In the genomic region with DNA sequence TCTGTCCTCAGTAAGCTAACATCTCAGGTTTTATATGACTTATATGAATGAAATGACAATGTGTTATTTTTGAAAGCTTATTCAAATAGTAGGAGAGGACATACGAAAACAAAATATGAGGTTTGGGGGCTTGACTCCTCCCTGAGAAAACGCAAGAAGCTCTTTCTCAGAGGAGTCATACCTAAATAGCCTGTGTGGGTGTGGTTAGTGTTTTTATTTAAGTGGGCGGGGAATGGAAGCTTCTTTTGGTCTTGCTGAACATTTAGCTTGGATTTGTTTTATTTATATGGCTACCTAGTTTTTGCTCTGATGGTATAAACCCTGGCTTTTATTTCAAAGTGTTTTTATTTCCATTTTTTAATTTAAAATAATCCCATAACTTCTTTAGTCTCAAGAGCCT, we compare ENCODE assay signal across 25 cellular contexts.
A peak's percentile ranks its signal among the peaks of the same experiment; 100 is the strongest.
DNase-seq lines count a peak whose midpoint lies in the region; ATAC-seq, FAIRE-seq and TF ChIP-seq lines count a peak whose summit lies in the region.
"Had no signal": no experiment of that assay in that cellular context is flagged by ENCODE, and none has a peak within 500 bp of the region (broad histone marks: within the 10 kb centered on the region; RNA-seq: fewer than 3 reads in every experiment).

No MANE protein-coding gene starts in this region.

- TF ChIP-seq RAD21 in K562 (CRISPR knock-in tag; conservative IDR thresholded peaks at IDR 0.05 in 1 of 2, IDR thresholded peaks at IDR 0.05 in 1 of 2): no peak

- no peaks in the 10 kb centered on the region for H3K27me3 Mint-ChIP-seq in stimulated activated naive B cell treated with anti-CD40 and anti-IgM and Interleukin-4, amounts not matched to agents 10 μg/mL and 1 μg/mL and 100 μg/mL, for 72 hours
- H3K27me3 Mint-ChIP-seq: B cell had no signal

- intact Hi-C loops in heart right ventricle (cut with DNase I) (loop anchor here in 1 of 10 donors (5.0 kb wide), 1 partner anchor 144 kb away; the partner anchor contains the start of gene DSC2), K562 (cut with micrococcal nuclease) (no loop called here)

- peak overlapping the region; percentile 53; the same call in 1 of the 2 replicates for H2AFZ ChIP-seq in K562 (ENCODE audit: low read depth, low read length)

- H3K4me3 ChIP-seq in right atrium auricular region: no peak overlapping the region
- H3K4me3 ChIP-seq in heart right ventricle: no peak overlapping the region
- no peak overlapping the region for H3K4me3 ChIP-seq in K562
- no peak overlapping the region for H3K4me3 ChIP-seq in suprapubic skin
- H3K4me3 ChIP-seq: colonic mucosa, gastroesophageal sphincter, lower lobe of right lung, Peyer's patch, SJSA1, testis, uterus had no signal

- no peaks in the 10 kb centered on the region for H3K79me2 ChIP-seq in K562 (ENCODE audit: control insufficient read depth, insufficient read depth, low read length)

- BruUV-seq in K562 (replicated peaks; lab: Mats Ljungman, UMichigan): no TSS peak

- TF ChIP-seq EP300 in K562 (IDR thresholded peaks at IDR 0.05; ENCODE audit: low read length) (no peak), suprapubic skin (IDR thresholded peaks at IDR 0.05) (no peak)

- peaks cover 0 to 60% of the 10 kb centered on the region in 2 donors for H3K4me1 ChIP-seq in right atrium auricular region
- H3K4me1 ChIP-seq in heart right ventricle: peaks cover 0 to 61% (median 33%) of the 10 kb centered on the region in 9 donors
- H3K4me1 ChIP-seq in K562 (replicated peaks in 1 of 2; ENCODE audit: control insufficient read depth in 2 of 2, insufficient read depth in 2 of 2, low read length in 2 of 2): no peaks in the 10 kb centered on the region; a peak in 1 of 5 replicates
- H3K4me1 ChIP-seq in suprapubic skin: peaks cover 63% of the 10 kb centered on the region
- H3K4me1 ChIP-seq: colonic mucosa, gastroesophageal sphincter, lower lobe of right lung, SJSA1, testis, uterus had no signal

- H3K4me3 Mint-ChIP-seq in stimulated activated naive B cell treated with anti-CD40 and anti-IgM and Interleukin-4, amounts not matched to agents 10 μg/mL and 1 μg/mL and 100 μg/mL, for 72 hours: no peak overlapping the region
- H3K4me3 Mint-ChIP-seq: activated CD8-positive, alpha-beta T cell treated with anti-CD3 and anti-CD28 coated beads, Interleukin-2, amount 10 ng/mL, durations not matched to agents 7 days and 5 days; B cell; T-helper 1 cell treated with Interleukin-12 subunit alpha and Interleukin-12 subunit beta and Interleukin-4 antibody, amounts not matched to agents 30 μg/mL and 1 μg/mL, for 36 hours had no signal

- no peaks in the 10 kb centered on the region for H3K9me3 Mint-ChIP-seq in stimulated activated naive B cell treated with anti-CD40 and anti-IgM and Interleukin-4, amounts not matched to agents 10 μg/mL and 1 μg/mL and 100 μg/mL, for 72 hours

- in situ Hi-C loops in K562 (cut with MboI): no loop called here

- no peaks in the 10 kb centered on the region for H3K9me3 ChIP-seq in right atrium auricular region
- H3K9me3 ChIP-seq in heart right ventricle: no peaks in the 10 kb centered on the region
- no peaks in the 10 kb centered on the region for H3K9me3 ChIP-seq in K562 (replicated peaks; ENCODE audit: control insufficient read depth, insufficient read depth, low read depth, low read length)
- H3K9me3 ChIP-seq in suprapubic skin: no peaks in the 10 kb centered on the region
- H3K9me3 ChIP-seq: colonic mucosa, gastroesophageal sphincter, lower lobe of right lung, Peyer's patch, SJSA1, testis, uterus had no signal

- ATAC-seq in heart right ventricle (no peak), K562 (peak; percentile 56)
- ATAC-seq in stimulated activated naive B cell treated with anti-CD40 and anti-IgM and Interleukin-4, amounts not matched to agents 10 μg/mL and 1 μg/mL and 100 μg/mL, for 72 hours (replicated peaks): no peak
- ATAC-seq: activated CD8-positive, alpha-beta T cell treated with anti-CD3 and anti-CD28 coated beads, Interleukin-2, amount 10 ng/mL, durations not matched to agents 7 days and 5 days; gastroesophageal sphincter; lower lobe of right lung had no signal

- WGBS in heart right ventricle, 2 donors: 78 to 88% methylated on average over 3 of the region's 3 CpGs
- 1% methylated on average over 3 of the region's 3 CpGs for WGBS in K562 (ENCODE audit: insufficient coverage, low coverage, missing lambda C conversion rate)
- 47% methylated on average over 3 of the region's 3 CpGs for WGBS in suprapubic skin

- no peak for TF ChIP-seq CTCF in right atrium auricular region (IDR thresholded peaks at IDR 0.05)
- TF ChIP-seq CTCF in heart right ventricle (IDR thresholded peaks at IDR 0.05): no peak
- no peak for TF ChIP-seq CTCF in K562 (IDR thresholded peaks at IDR 0.05 in 2 of 3, conservative IDR thresholded peaks at IDR 0.05 in 1 of 3; ENCODE audit: insufficient read depth in 2 of 3, low read depth in 1 of 3, low read length in 3 of 3)
- TF ChIP-seq CTCF in suprapubic skin (IDR thresholded peaks at IDR 0.05): no peak

- no peak for FAIRE-seq in K562 (lab: Jason Lieb, UNC)

- no peak overlapping the region for H3K4me2 ChIP-seq in K562 (ENCODE audit: insufficient read depth, low read length)

- no peaks in the 10 kb centered on the region for H3K4me1 Mint-ChIP-seq in stimulated activated naive B cell treated with anti-CD40 and anti-IgM and Interleukin-4, amounts not matched to agents 10 μg/mL and 1 μg/mL and 100 μg/mL, for 72 hours
- H3K4me1 Mint-ChIP-seq: B cell had no signal

- H3K9me1 ChIP-seq in K562 (ENCODE audit: control insufficient read depth, insufficient read depth, low read length): no peaks in the 10 kb centered on the region

- peak overlapping the region; percentile 15 to 86 for H3K27ac ChIP-seq in right atrium auricular region
- peak overlapping the region in 1 of 10 donors; percentile 2 for H3K27ac ChIP-seq in heart right ventricle
- H3K27ac ChIP-seq in K562 (ENCODE audit: extremely low read depth, low read depth, low read length): peak overlapping the region; percentile 4; the same call in 1 of the 3 replicates
- peak overlapping the region; percentile 89 for H3K27ac ChIP-seq in suprapubic skin
- H3K27ac ChIP-seq: colonic mucosa, gastroesophageal sphincter, lower lobe of right lung, SJSA1, testis had no signal

- H3K36me3 Mint-ChIP-seq in stimulated activated naive B cell treated with anti-CD40 and anti-IgM and Interleukin-4, amounts not matched to agents 10 μg/mL and 1 μg/mL and 100 μg/mL, for 72 hours: no peaks in the 10 kb centered on the region

- H3K36me3 ChIP-seq in right atrium auricular region: no peaks in the 10 kb centered on the region
- no peaks in the 10 kb centered on the region for H3K36me3 ChIP-seq in heart right ventricle
- no peaks in the 10 kb centered on the region for H3K36me3 ChIP-seq in K562 (ENCODE audit: control insufficient read depth, insufficient read depth, low read length)
- no peaks in the 10 kb centered on the region for H3K36me3 ChIP-seq in suprapubic skin
- H3K36me3 ChIP-seq: colonic mucosa, gastroesophageal sphincter, lower lobe of right lung, Peyer's patch, SJSA1, uterus had no signal

- no peak overlapping the region for H3K27ac Mint-ChIP-seq in stimulated activated naive B cell treated with anti-CD40 and anti-IgM and Interleukin-4, amounts not matched to agents 10 μg/mL and 1 μg/mL and 100 μg/mL, for 72 hours
- H3K27ac Mint-ChIP-seq: activated CD8-positive, alpha-beta T cell treated with anti-CD3 and anti-CD28 coated beads, Interleukin-2, amount 10 ng/mL, durations not matched to agents 7 days and 5 days; B cell; T-helper 1 cell treated with Interleukin-12 subunit alpha and Interleukin-12 subunit beta and Interleukin-4 antibody, amounts not matched to agents 30 μg/mL and 1 μg/mL, for 36 hours had no signal

- POLR2A ChIA-PET in K562 (lab: Yijun Ruan, JAX): interaction anchor here (1.3 kb wide), 1 partner anchor 351 kb away, joined by 4 read pairs; no protein-coding TSS in a partner anchor

- no peak overlapping the region for H3K9ac ChIP-seq in K562 (ENCODE audit: insufficient read depth in 1 of 2, low read depth in 2 of 2, low read length in 2 of 2)

- no peaks in the 10 kb centered on the region for H4K20me1 ChIP-seq in K562 (replicated peaks; ENCODE audit: control insufficient read depth, insufficient read depth, low read length)

- CTCF ChIA-PET in K562 (lab: Yijun Ruan, JAX; ENCODE audit: low intra/inter-chr PET ratio): no interaction called here

- DNase-seq in right atrium auricular region (ENCODE audit: low spot score): no peak
- DNase-seq in heart right ventricle: no peak
- peak in 1 of 4 experiments; percentile 58 for DNase-seq in K562 (ENCODE audit: extremely low read depth in 1 of 4, low spot score in 3 of 4)
- DNase-seq in kidney glomerular epithelial cell (lab: John Stamatoyannopoulos, UW): peak; percentile 27
- no peak for DNase-seq in suprapubic skin (ENCODE audit: low spot score in 2 of 2)
- no peak for DNase-seq in SKM-1 (lab: John Stamatoyannopoulos, UW; ENCODE audit: unreplicated experiment)
- no peak for DNase-seq in stimulated activated naive B cell treated with anti-CD40 and anti-IgM and Interleukin-4, amounts not matched to agents 10 μg/mL and 1 μg/mL and 100 μg/mL, for 72 hours
- no peak for DNase-seq in HK-2 (ENCODE audit: unreplicated experiment)
- DNase-seq: activated CD8-positive, alpha-beta T cell treated with anti-CD3 and anti-CD28 coated beads, Interleukin-2, amount 10 ng/mL, durations not matched to agents 7 days and 5 days; activated gamma-delta T cell; activated T-cell treated with anti-CD3 and anti-CD28 coated beads, Interleukin-2, amount 50 U/mL, for 1 hour; colonic mucosa; effector memory CD4-positive, alpha-beta T cell; GDM1; IMR-90; islet precursor cell; lower lobe of right lung; NCI-H510A treated with DMSO at 0.1 percent for 48 hours; Peyer's patch; testis; uterus had no signal

- H3K27me3 ChIP-seq in right atrium auricular region (no peaks in the 10 kb centered on the region), heart right ventricle (no peaks in the 10 kb centered on the region), K562 (ENCODE audit: control insufficient read depth in 2 of 2, insufficient read depth in 2 of 2, low read length in 2 of 2) (no peaks in the 10 kb centered on the region), suprapubic skin (no peaks in the 10 kb centered on the region)
- H3K27me3 ChIP-seq: colonic mucosa, Peyer's patch, SJSA1, testis, uterus had no signal

- TF ChIP-seq POLR2A in K562 (conservative IDR thresholded peaks at IDR 0.05) (no peak), suprapubic skin (IDR thresholded peaks at IDR 0.05) (no peak)

TF ChIP-seq in K562, 482 proteins besides CTCF, POLR2A, EP300 and RAD21 (continues in another document):
- TF ChIP-seq CBX2 (IDR thresholded peaks at IDR 0.05; ENCODE audit: insufficient read depth, low read length, poor library complexity, severe bottlenecking) (no peak), NR3C1 (CRISPR knock-in tag; IDR thresholded peaks at IDR 0.05) (no peak), MBD2 (IDR thresholded peaks at IDR 0.05; ENCODE audit: borderline replicate concordance, low read depth) (no peak), PHF21A (IDR thresholded peaks at IDR 0.05; ENCODE audit: borderline replicate concordance, low read depth) (no peak), CEBPB (tag; IDR thresholded peaks at IDR 0.05) (no peak), CREM (IDR thresholded peaks at IDR 0.05; ENCODE audit: low read depth) (no peak)
